9 cellular contexts compared by ENCODE assay signal in genomic region chr17:4986403-4986802, GRCh38. TPM values are rescaled to one million over a fixed set of nuclear protein-coding genes. Genes with fewer than 3 reads are reported as not detected.
A peak's percentile ranks its signal among the peaks of the same experiment; 100 is the strongest.
DNase-seq lines count a peak whose midpoint lies in the region; ATAC-seq, FAIRE-seq and TF ChIP-seq lines count a peak whose summit lies in the region.
"Had no signal": no experiment of that assay in that cellular context is flagged by ENCODE, and none has a peak within 500 bp of the region (broad histone marks: within the 10 kb centered on the region; RNA-seq: fewer than 3 reads in every experiment).

No MANE protein-coding gene starts in this region.

- intact Hi-C loops in pancreas (cut with DNase I), result loop anchor here in 1 of 3 donors (10.0 kb wide), 1 partner anchor 52 kb away; the partner anchor contains the start of gene GP1BA

- WGBS in pancreas, 2 donors, result 26 to 35% methylated on average over 5 of the region's 5 CpGs

- H3K4me3 ChIP-seq in Peyer's patch, result peak overlapping the region; percentile 76 to 97 (median 89)
- H3K4me3 ChIP-seq in epithelial cell of esophagus (ENCODE audit: low read length), result peak overlapping the region; percentile 73
- H3K4me3 ChIP-seq in pancreas, result peak overlapping the region; percentile 82 to 94 (median 84)

- peak overlapping the region; percentile 90 to 98 (median 93) for H3K27ac ChIP-seq in Peyer's patch
- H3K27ac ChIP-seq in pancreas, result peak overlapping the region; percentile 82 to 96 (median 90)

- peaks cover 0 to 25% (median 14%) of the 10 kb centered on the region in 4 donors for H3K4me1 ChIP-seq in Peyer's patch
- H3K4me1 ChIP-seq in pancreas, result peaks cover 0 to 16% (median 4%) of the 10 kb centered on the region in 3 donors

- H3K9me3 ChIP-seq in Peyer's patch (no peaks in the 10 kb centered on the region), pancreas (no peaks in the 10 kb centered on the region)

- DNase-seq in ELR (ENCODE audit: low read depth) (peak; percentile 48), Peyer's patch (no peak), epithelial cell of esophagus (ENCODE audit: low read depth) (peak; percentile 67), pancreas (no peak), mesenteric fat pad (ENCODE audit: low spot score) (no peak), GOT3 (lab: John Stamatoyannopoulos, UW) (no peak), DMS153 treated with DMSO at 0.1 percent for 48 hours (lab: John Stamatoyannopoulos, UW; ENCODE audit: unreplicated experiment) (no peak)

- peaks cover 0 to 27% (median 0%) of the 10 kb centered on the region in 3 donors for H3K36me3 ChIP-seq in Peyer's patch
- H3K36me3 ChIP-seq in pancreas, result peaks cover 0 to 6% (median 0%) of the 10 kb centered on the region in 3 donors

- TF ChIP-seq POLR2A in Peyer's patch (IDR thresholded peaks at IDR 0.05), result no peak

- TF ChIP-seq CTCF in Peyer's patch (IDR thresholded peaks at IDR 0.05) (no peak), epithelial cell of esophagus (IDR thresholded peaks at IDR 0.05; ENCODE audit: insufficient read depth, low read depth, low read length, missing control alignments) (no peak), pancreas (IDR thresholded peaks at IDR 0.05) (no peak)

- ATAC-seq in pancreas (peak in 2 of 4 donors; percentile 1 to 2), HG02840 (IDR thresholded peaks at IDR 0.05; ENCODE audit: low FRiP score, unreplicated experiment) (no peak)

- H3K27me3 ChIP-seq in Peyer's patch (no peaks in the 10 kb centered on the region), pancreas (no peaks in the 10 kb centered on the region)

- FAIRE-seq in pancreas (lab: Jason Lieb, UNC), result no peak

RNA-seq across cellular contexts. Expression of gene CAMTA2, which starts 1.1 kb away (rescaled TPM):
- total RNA-seq in Peyer's patch (100 to 1,000 TPM in 1 of 4 donors, 10 to 100 TPM in 3; 42.4 to 124 (median 88.7) TPM), pancreas (10 to 100 TPM; 13.6 to 28.0 (median 19.8) TPM), mesenteric fat pad (53.8 TPM)
- 10 to 100 TPM; 68.1 to 86.3 TPM for polyA plus RNA-seq in pancreas

RNA-seq across cellular contexts. Expression of gene INCA1, which starts 10.9 kb away (rescaled TPM):
- 1 to 10 TPM in 1 of 4 donors, not detected in 3; 2.4 TPM for total RNA-seq in Peyer's patch
- total RNA-seq in pancreas, result under 1 TPM; 0.28 to 0.81 (median 0.34) TPM
- polyA plus RNA-seq in pancreas, result 1 to 10 TPM; 1.8 to 2.4 TPM
- total RNA-seq in mesenteric fat pad, result 0.71 TPM
- total RNA-seq: NCI-H460 had no signal

RNA-seq across cellular contexts. Expression of gene KIF1C, which starts 11.3 kb away (rescaled TPM):
- 100 to 1,000 TPM in 3 of 4 donors, 10 to 100 TPM in 1; 91.4 to 141 (median 116) TPM for total RNA-seq in Peyer's patch
- total RNA-seq in pancreas, result 100 to 1,000 TPM in 1 of 6 donors, 10 to 100 TPM in 5; 72.8 to 103 (median 78.7) TPM
- 10 to 100 TPM; 22.3 to 41.6 TPM for polyA plus RNA-seq in pancreas
- total RNA-seq in mesenteric fat pad, result 213 TPM

RNA-seq across cellular contexts. Expression of gene SPAG7, which starts 18.8 kb away (rescaled TPM):
- total RNA-seq in Peyer's patch, result 10 to 100 TPM; 34.2 to 85.0 (median 48.9) TPM
- 10 to 100 TPM; 15.8 to 31.7 (median 23.8) TPM for total RNA-seq in pancreas
- polyA plus RNA-seq in pancreas, result 10 to 100 TPM; 40.3 to 58.4 TPM
- total RNA-seq in mesenteric fat pad, result 55.5 TPM

RNA-seq across cellular contexts. Expression of gene ENO3, which starts 35.5 kb away (rescaled TPM):
- total RNA-seq in Peyer's patch (10 to 100 TPM in 3 of 4 donors, 1 to 10 TPM in 1; 7.4 to 27.7 (median 20.6) TPM), pancreas (1 to 10 TPM; 1.5 to 6.3 (median 2.5) TPM), mesenteric fat pad (4.0 TPM)
- 10 to 100 TPM; 17.0 to 20.3 TPM for polyA plus RNA-seq in pancreas

Comparison
In these comparisons a context has a peak if more than half of its experiments do, and no peak if none do; other contexts are left out.
1. DNase-seq: peak in ELR (single experiment) and epithelial cell of esophagus (single experiment); none in Peyer's patch (0 of 3), pancreas (0 of 6), mesenteric fat pad (single experiment), GOT3 (single experiment) and DMS153 treated with DMSO at 0.1 percent for 48 hours (single experiment).
2. Peak in every context shown above with its lines, with median percentiles within 50 percentile points of each other: H3K4me3 ChIP-seq.